8 cellular contexts compared by ENCODE assay signal in the genomic region with DNA sequence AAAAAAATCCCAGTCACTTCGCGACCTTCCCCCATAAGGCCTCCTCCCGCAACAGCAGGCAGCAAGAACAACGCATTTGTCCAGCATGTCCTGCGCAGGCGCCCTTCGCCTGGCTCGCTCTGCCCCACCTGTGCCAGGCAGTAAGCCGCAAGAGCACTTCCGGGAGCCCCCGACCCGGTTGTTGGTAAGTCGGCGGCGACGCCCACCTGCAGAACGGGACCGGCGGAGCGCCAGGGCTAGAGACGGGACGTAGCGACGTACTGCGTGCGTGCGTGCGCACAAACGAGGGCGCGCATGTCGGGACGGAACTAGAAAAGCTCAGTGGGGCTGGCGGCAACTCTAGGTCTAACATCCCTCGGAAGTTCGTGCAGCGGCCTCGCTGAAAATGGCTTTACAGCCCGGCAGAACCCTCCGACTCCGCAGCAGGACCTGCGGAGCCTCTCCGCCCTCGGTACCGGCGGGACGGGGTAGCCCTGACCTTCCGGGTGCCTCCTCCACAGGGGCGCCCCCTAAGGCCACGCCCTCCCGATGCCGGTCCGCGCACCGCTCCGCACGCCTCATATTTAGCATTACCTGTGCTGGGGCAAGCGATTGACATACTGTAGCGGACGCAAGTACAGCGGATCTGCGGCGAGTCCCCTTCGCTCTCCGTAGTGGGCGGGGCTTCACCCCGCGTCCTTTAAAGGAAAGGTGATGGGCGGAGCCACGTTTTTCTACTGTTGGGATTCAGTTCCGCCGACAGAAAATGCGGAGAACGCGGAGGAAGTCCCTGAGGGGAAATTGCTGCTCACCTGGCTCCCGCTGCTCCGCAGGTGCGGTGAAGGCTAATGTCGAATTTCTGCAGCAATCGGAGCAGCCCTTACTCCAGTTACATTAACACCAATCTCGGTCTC. TPM values are rescaled to one million over a fixed set of nuclear protein-coding genes. Genes with fewer than 3 reads are reported as not detected.
DNase-seq lines count a peak whose midpoint lies in the region; ATAC-seq, FAIRE-seq and TF ChIP-seq lines count a peak whose summit lies in the region.

A gene with protein sequence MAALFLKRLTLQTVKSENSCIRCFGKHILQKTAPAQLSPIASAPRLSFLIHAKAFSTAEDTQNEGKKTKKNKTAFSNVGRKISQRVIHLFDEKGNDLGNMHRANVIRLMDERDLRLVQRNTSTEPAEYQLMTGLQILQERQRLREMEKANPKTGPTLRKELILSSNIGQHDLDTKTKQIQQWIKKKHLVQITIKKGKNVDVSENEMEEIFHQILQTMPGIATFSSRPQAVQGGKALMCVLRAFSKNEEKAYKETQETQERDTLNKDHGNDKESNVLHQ (minus strand): TSS at position 629 of the 893 bp plus-strand sequence. CDS start 10,116 bp downstream, outside the sequence.

- peak within 1 kb of the TSS; percentile 92 for H3K27ac ChIP-seq in OCI-LY3 (ENCODE audit: low read length)
- peak within 1 kb of the TSS; percentile 55 for H3K27ac ChIP-seq in endothelial cell of umbilical vein (ENCODE audit: insufficient read depth, low read depth, low read length)

- TF ChIP-seq CTCF in D721Med (IDR thresholded peaks at IDR 0.05; ENCODE audit: insufficient read depth, missing control alignments) (no peak), OCI-LY3 (IDR thresholded peaks at IDR 0.05; ENCODE audit: low read depth, low read length) (no peak), endothelial cell of umbilical vein (IDR thresholded peaks at IDR 0.05; ENCODE audit: extremely low read depth in 1 of 2, insufficient read depth in 1 of 2, low read depth in 1 of 2, low read length in 2 of 2) (no peak)

- dilution Hi-C loops in endothelial cell of umbilical vein (cut with MboI; ENCODE audit: extremely low pct_ligation_motif_present, low sequenced_read_pairs), result no loop called here

- H3K36me3 ChIP-seq in OCI-LY3 (replicated peaks; ENCODE audit: low read depth, low read length) (peaks cover 12% of the 10 kb centered on the region), endothelial cell of umbilical vein (ENCODE audit: control insufficient read depth in 2 of 2, extremely low read depth in 1 of 2, insufficient read depth in 2 of 2, low read length in 2 of 2) (no peaks in the 10 kb centered on the region)

- peaks cover 47% of the 10 kb centered on the region for H3K79me2 ChIP-seq in OCI-LY3 (ENCODE audit: low read length)
- peaks cover 17% of the 10 kb centered on the region for H3K79me2 ChIP-seq in endothelial cell of umbilical vein (ENCODE audit: control insufficient read depth, insufficient read depth, low read length)

- H2AFZ ChIP-seq in OCI-LY3 (ENCODE audit: low read depth, low read length) (peak within 1 kb of the TSS; percentile 25; the same call in 1 of the 2 replicates), endothelial cell of umbilical vein (ENCODE audit: low read depth, low read length) (peak within 1 kb of the TSS; percentile 76)

- FAIRE-seq in D721Med (lab: Jason Lieb, UNC) (no peak), endothelial cell of umbilical vein (lab: Jason Lieb, UNC) (peak; percentile 93)

- H4K20me1 ChIP-seq in OCI-LY3 (ENCODE audit: insufficient read depth, low read length) (no peaks in the 10 kb centered on the region), endothelial cell of umbilical vein (replicated peaks; ENCODE audit: control insufficient read depth, extremely low read depth, insufficient read depth, low read length) (no peaks in the 10 kb centered on the region)

- POLR2A ChIA-PET in endothelial cell of umbilical vein (lab: Charles Lee), result interaction anchor here (0.6 to 2.1 kb wide), 3 partner anchors 25 to 170 kb away, joined by 3 to 8 read pairs (median 5); a partner anchor contains a TSS

- H3K4me1 ChIP-seq in OCI-LY3 (ENCODE audit: low read length) (peaks cover 64% of the 10 kb centered on the region), endothelial cell of umbilical vein (ENCODE audit: control insufficient read depth, extremely low read depth, insufficient read depth, low read length) (peaks cover 21% of the 10 kb centered on the region)

- H3K9ac ChIP-seq in OCI-LY3 (ENCODE audit: low read length), result peak within 1 kb of the TSS; percentile 95
- H3K9ac ChIP-seq in endothelial cell of umbilical vein (replicated peaks; ENCODE audit: extremely low read depth, insufficient read depth, low read length), result peak within 1 kb of the TSS; percentile 73

- H3K9me1 ChIP-seq in endothelial cell of umbilical vein (replicated peaks; ENCODE audit: control insufficient read depth, extremely low read depth, insufficient read depth, low read length), result no peaks in the 10 kb centered on the region

- H3K9me3 ChIP-seq in OCI-LY3 (ENCODE audit: insufficient read depth, low read length), result no peaks in the 10 kb centered on the region
- no peaks in the 10 kb centered on the region for H3K9me3 ChIP-seq in endothelial cell of umbilical vein (replicated peaks; ENCODE audit: control insufficient read depth, insufficient read depth, low read length)

- H3K27me3 ChIP-seq in OCI-LY3 (ENCODE audit: low read depth, low read length) (no peaks in the 10 kb centered on the region), endothelial cell of umbilical vein (ENCODE audit: control insufficient read depth in 2 of 2, insufficient read depth in 2 of 2, low read length in 2 of 2) (peaks cover 7 to 20% of the 10 kb centered on the region in 2 experiments)

- DNase-seq in D721Med (ENCODE audit: insufficient read length, low spot score), result peak; percentile 71
- peak; percentile 90 for DNase-seq in HuH-7 (ENCODE audit: low spot score)
- peak; percentile 97 for DNase-seq in activated T-cell treated with anti-CD3 and anti-CD28 coated beads for 1 hour (ENCODE audit: low read depth)
- DNase-seq in endothelial cell of umbilical vein (ENCODE audit: low read depth, low spot score), result peak; percentile 92
- DNase-seq in middle frontal gyrus (ENCODE audit: extremely low spot score, low spot score), result peak; percentile 87
- peak; percentile 89 to 93 for DNase-seq in stimulated activated CD8-positive, alpha-beta memory T cell treated with anti-CD3 and anti-CD28 coated beads, Interleukin-2, amount 100 ng/mL, for 48 hours (ENCODE audit: low read depth in 2 of 2)

- peak; percentile 79 for ATAC-seq in GM21515 (IDR thresholded peaks at IDR 0.05; ENCODE audit: unreplicated experiment)

- intact Hi-C loops in endothelial cell of umbilical vein (cut with micrococcal nuclease), result loop anchor here (1.0 to 5.0 kb wide), 4 partner anchors 24 to 179 kb away; a partner anchor contains a TSS

- TSS peak; percentile 78 for BruUV-seq in endothelial cell of umbilical vein (replicated peaks; lab: Mats Ljungman, UMichigan)

- peak within 1 kb of the TSS; percentile 80 for H3K4me3 ChIP-seq in OCI-LY3 (ENCODE audit: low read length)
- peak within 1 kb of the TSS; percentile 68 to 90 (median 82) for H3K4me3 ChIP-seq in endothelial cell of umbilical vein (replicated peaks in 1 of 3; ENCODE audit: insufficient read depth in 1 of 3, low read depth in 1 of 3, low read length in 3 of 3)

- CTCF ChIA-PET in endothelial cell of umbilical vein (lab: Charles Lee), result interaction anchor here (0.6 to 6.4 kb wide), 12 partner anchors 13 to 752 kb away, joined by 3 to 41 read pairs (median 4); a partner anchor contains a TSS

- H3K4me2 ChIP-seq in OCI-LY3 (ENCODE audit: low read length) (peak within 1 kb of the TSS; percentile 95), endothelial cell of umbilical vein (ENCODE audit: insufficient read depth, low read length) (peak within 1 kb of the TSS; percentile 72)

- TF ChIP-seq POLR2A in endothelial cell of umbilical vein (IDR thresholded peaks at IDR 0.05; ENCODE audit: low read depth, low read length), result peak; percentile 77

TF ChIP-seq in endothelial cell of umbilical vein, 7 proteins besides CTCF, POLR2A, EP300 and RAD21:
- TF ChIP-seq MYC (IDR thresholded peaks at IDR 0.05; ENCODE audit: low read depth, low read length) (peak; percentile 40), FOS (IDR thresholded peaks at IDR 0.05; ENCODE audit: borderline replicate concordance, insufficient read depth, low read length) (no peak), EZH2 (IDR thresholded peaks at IDR 0.05; ENCODE audit: borderline replicate concordance, low read depth, low read length, severe bottlenecking) (no peak), POLR2AphosphoS5 (IDR thresholded peaks at IDR 0.05; ENCODE audit: insufficient read depth, low read depth, low read length) (peak; percentile 59), GATA2 (IDR thresholded peaks at IDR 0.05; ENCODE audit: insufficient read depth, insufficient read length, low read depth, low read length) (no peak), JUN (IDR thresholded peaks at IDR 0.05; ENCODE audit: borderline replicate concordance, insufficient read depth, insufficient read length, low read depth) (no peak)
- TF ChIP-seq, protein P1, sequence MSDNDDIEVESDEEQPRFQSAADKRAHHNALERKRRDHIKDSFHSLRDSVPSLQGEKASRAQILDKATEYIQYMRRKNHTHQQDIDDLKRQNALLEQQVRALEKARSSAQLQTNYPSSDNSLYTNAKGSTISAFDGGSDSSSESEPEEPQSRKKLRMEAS (IDR thresholded peaks at IDR 0.05; ENCODE audit: insufficient read depth, insufficient read length), result no peak

RNA-seq across cellular contexts. Expression of the gene that starts here (rescaled TPM):
- total RNA-seq in endothelial cell of umbilical vein, result 23.5 and 36.1 TPM in 2 replicates
- polyA plus RNA-seq in endothelial cell of umbilical vein, result 36.6 and 37.5 TPM in 2 replicates
- polyA plus RNA-seq in endothelial cell of umbilical vein (2011; cell fraction: cytosol; rRNA removed), result 55.8 and 71.7 TPM in 2 replicates
- 49.4 and 50.3 TPM in 2 replicates for polyA plus RNA-seq in endothelial cell of umbilical vein (2011; cell fraction: nucleus; rRNA removed)
- polyA plus RNA-seq in endothelial cell of umbilical vein (2012), result 47.9 and 76.3 TPM in 2 replicates
- polyA minus RNA-seq in endothelial cell of umbilical vein, result 13.1 and 15.0 TPM in 2 replicates
- polyA minus RNA-seq in endothelial cell of umbilical vein (2011; cell fraction: cytosol; rRNA and poly(A)+ RNA removed), result 10.9 TPM
- polyA minus RNA-seq in endothelial cell of umbilical vein (2011; cell fraction: nucleus; rRNA and poly(A)+ RNA removed), result 13.8 and 14.2 TPM in 2 replicates

Comparison
In these comparisons a context has a peak if more than half of its experiments do, and no peak if none do; other contexts are left out.
1. Peak in every context shown above with its lines: DNase-seq, ATAC-seq, H3K4me3 ChIP-seq and H3K27ac ChIP-seq.